Comparison of ENCODE assay signal across 8 cellular contexts in the genomic region with DNA sequence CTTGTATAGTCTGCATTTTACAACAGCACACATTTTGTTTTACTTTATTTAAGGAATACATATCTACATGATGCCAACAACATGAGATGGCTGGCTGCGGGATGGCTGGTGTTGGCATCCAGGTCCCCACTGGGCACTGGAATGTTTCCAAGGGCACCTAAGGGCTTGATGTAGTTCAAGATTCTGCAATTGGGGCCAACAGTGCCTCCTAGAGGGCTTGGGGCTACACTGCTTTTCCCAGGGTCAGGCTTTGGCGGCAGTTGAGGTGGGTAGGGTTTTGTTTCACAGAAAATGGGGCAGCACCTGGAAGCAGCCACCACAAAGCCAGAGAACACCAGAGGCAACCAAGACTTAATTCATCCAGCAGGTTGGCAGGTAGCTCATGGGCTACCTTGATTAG.
DNase-seq lines count a peak whose midpoint lies in the region; ATAC-seq, FAIRE-seq and TF ChIP-seq lines count a peak whose summit lies in the region.

No MANE protein-coding gene starts in this region.

- DNase-seq in GM12864 (ENCODE audit: low read depth): no peak
- peak; percentile 40 for DNase-seq in LHCN-M2 (ENCODE audit: low read depth)
- no peak for DNase-seq in GM12878 (ENCODE audit: low read depth, low spot score)
- peak; percentile 37 for DNase-seq in nephron progenitor cell
- DNase-seq in D721Med (ENCODE audit: insufficient read length, low spot score): no peak
- DNase-seq in omental fat pad (ENCODE audit: low spot score): no peak
- no peak for DNase-seq in uterus

- TF ChIP-seq CTCF in GM12864 (IDR thresholded peaks at IDR 0.05; ENCODE audit: low read depth, low read length, missing control alignments): peak; percentile 72
- TF ChIP-seq CTCF in GM12878 (IDR thresholded peaks at IDR 0.05 in 2 of 3, conservative IDR thresholded peaks at IDR 0.05 in 1 of 3; ENCODE audit: control insufficient read depth in 2 of 3, extremely low read depth in 1 of 3, insufficient read depth in 1 of 3, low read depth in 3 of 3, low read length in 3 of 3): peak; percentile 22 to 52 (median 38); a peak in 5 of 6 replicates
- peak; percentile 46 for TF ChIP-seq CTCF in nephron progenitor cell (IDR thresholded peaks at IDR 0.05)
- no peak for TF ChIP-seq CTCF in D721Med (IDR thresholded peaks at IDR 0.05; ENCODE audit: insufficient read depth, missing control alignments)
- TF ChIP-seq CTCF in omental fat pad (IDR thresholded peaks at IDR 0.05): no peak
- TF ChIP-seq CTCF in uterus (IDR thresholded peaks at IDR 0.05): no peak

- FAIRE-seq in GM12878 (lab: Jason Lieb, UNC): no peak
- FAIRE-seq in D721Med (lab: Jason Lieb, UNC): no peak

- H3K4me1 ChIP-seq in GM12878 (ENCODE audit: control insufficient read depth, insufficient read depth, low read length) (no peaks in the 10 kb centered on the region), uterus (no peaks in the 10 kb centered on the region)

- SMC1A ChIA-PET in GM12878 (lab: Charles Lee; ENCODE audit: uncharacterized antibody, unreplicated experiment): no interaction called here

- no peak overlapping the region for H3K27ac Mint-ChIP-seq in nephron progenitor cell

- CTCF ChIA-PET in GM12878 (lab: Yijun Ruan, JAX): no interaction called here

- H3K27ac ChIP-seq in GM12878 (ENCODE audit: control insufficient read depth, insufficient read depth) (no peak overlapping the region), uterus (no peak overlapping the region)

- ATAC-seq in GM12878 (no peak), omental fat pad (ENCODE audit: low FRiP score) (no peak), HG02588 (IDR thresholded peaks at IDR 0.05; ENCODE audit: unreplicated experiment) (no peak)

- in situ Hi-C loops in GM12878 (cut with MboI): no loop called here

- no TSS peak for BruUV-seq in GM12878 (replicated peaks; lab: Mats Ljungman, UMichigan)

- TF ChIP-seq RAD21 in GM12878 (IDR thresholded peaks at IDR 0.05; ENCODE audit: insufficient read depth, low read depth, low read length): peak; percentile 47

- WGBS in GM12878 (ENCODE audit: insufficient coverage, insufficient replicate concordance, low lambda C conversion rate, missing lambda C conversion rate): 5% methylated on average over 2 of the region's 2 CpGs

- no peak overlapping the region for H3K4me3 ChIP-seq in GM12864 (ENCODE audit: low read depth, low read length)
- H3K4me3 ChIP-seq in GM12878: no peak overlapping the region
- H3K4me3 ChIP-seq in uterus: no peak overlapping the region

- no peaks in the 10 kb centered on the region for H3K36me3 Mint-ChIP-seq in nephron progenitor cell (ENCODE audit: low read depth)

- H3K79me2 ChIP-seq in GM12878 (ENCODE audit: control insufficient read depth, insufficient read depth, low read length): no peaks in the 10 kb centered on the region

- H3K4me1 Mint-ChIP-seq in nephron progenitor cell: no peaks in the 10 kb centered on the region

- no peak for TF ChIP-seq EP300 in GM12878 (IDR thresholded peaks at IDR 0.05; ENCODE audit: borderline replicate concordance in 1 of 2, control insufficient read depth in 1 of 2, low read depth in 2 of 2, low read length in 2 of 2)

- RAD21 ChIA-PET in GM12878 (lab: Charles Lee; ENCODE audit: unreplicated experiment): no interaction called here

- intact Hi-C loops in GM12878 (cut with micrococcal nuclease; ENCODE audit: unreplicated experiment): no loop called here
- intact Hi-C loops in uterus (cut with DNase I; ENCODE audit: low total_unique reads): no loop called here

- no peak overlapping the region for H2AFZ ChIP-seq in GM12878 (ENCODE audit: control insufficient read depth, low read depth, low read length)

- no peak overlapping the region for H3K4me3 Mint-ChIP-seq in nephron progenitor cell

- H4K20me1 ChIP-seq in GM12878 (ENCODE audit: control insufficient read depth, insufficient read depth): no peaks in the 10 kb centered on the region

- POLR2A ChIA-PET in GM12878 (lab: Charles Lee): no interaction called here

- no peak for TF ChIP-seq POLR2A in GM12878 (IDR thresholded peaks at IDR 0.05; ENCODE audit: low read depth, low read length)
- TF ChIP-seq POLR2A in uterus (IDR thresholded peaks at IDR 0.05): no peak

- no peak overlapping the region for H3K4me2 ChIP-seq in GM12878 (ENCODE audit: control insufficient read depth, insufficient read depth)

- H3K27me3 ChIP-seq in GM12878 (replicated peaks in 1 of 2; ENCODE audit: control insufficient read depth in 2 of 2, insufficient read depth in 2 of 2, low read length in 1 of 2) (no peaks in the 10 kb centered on the region), uterus (no peaks in the 10 kb centered on the region)

- H3K36me3 ChIP-seq in GM12878 (ENCODE audit: control insufficient read depth in 2 of 2, insufficient read depth in 2 of 2, low read length in 1 of 2): no peaks in the 10 kb centered on the region
- H3K36me3 ChIP-seq in uterus: no peaks in the 10 kb centered on the region

- no peaks in the 10 kb centered on the region for H3K9me3 Mint-ChIP-seq in nephron progenitor cell

- H3K9me3 ChIP-seq in GM12878 (replicated peaks; ENCODE audit: control insufficient read depth, insufficient read depth, low read length) (no peaks in the 10 kb centered on the region), uterus (no peaks in the 10 kb centered on the region)

- no peak overlapping the region for H3K9ac ChIP-seq in GM12878 (ENCODE audit: control insufficient read depth, insufficient read depth, low read length)

- peaks cover 14% of the 10 kb centered on the region for H3K27me3 Mint-ChIP-seq in nephron progenitor cell (ENCODE audit: low read depth, poor library complexity)

TF ChIP-seq in GM12878, 131 proteins besides CTCF, POLR2A, EP300 and RAD21 (continues in another document):
- TF ChIP-seq, protein P1, sequence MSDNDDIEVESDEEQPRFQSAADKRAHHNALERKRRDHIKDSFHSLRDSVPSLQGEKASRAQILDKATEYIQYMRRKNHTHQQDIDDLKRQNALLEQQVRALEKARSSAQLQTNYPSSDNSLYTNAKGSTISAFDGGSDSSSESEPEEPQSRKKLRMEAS (IDR thresholded peaks at IDR 0.05; ENCODE audit: low read depth, low read length): no peak
- TF ChIP-seq CHD1 (IDR thresholded peaks at IDR 0.05; ENCODE audit: low read depth, low read length) (no peak), IRF4 (IDR thresholded peaks at IDR 0.05; ENCODE audit: low read depth, low read length) (no peak), TARDBP (IDR thresholded peaks at IDR 0.05; ENCODE audit: borderline replicate concordance) (no peak), PRDM15 (CRISPR knock-in tag; IDR thresholded peaks at IDR 0.05) (no peak)
- TF ChIP-seq, protein P2, sequence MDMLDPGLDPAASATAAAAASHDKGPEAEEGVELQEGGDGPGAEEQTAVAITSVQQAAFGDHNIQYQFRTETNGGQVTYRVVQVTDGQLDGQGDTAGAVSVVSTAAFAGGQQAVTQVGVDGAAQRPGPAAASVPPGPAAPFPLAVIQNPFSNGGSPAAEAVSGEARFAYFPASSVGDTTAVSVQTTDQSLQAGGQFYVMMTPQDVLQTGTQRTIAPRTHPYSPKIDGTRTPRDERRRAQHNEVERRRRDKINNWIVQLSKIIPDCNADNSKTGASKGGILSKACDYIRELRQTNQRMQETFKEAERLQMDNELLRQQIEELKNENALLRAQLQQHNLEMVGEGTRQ (IDR thresholded peaks at IDR 0.05; ENCODE audit: borderline replicate concordance, low read depth, low read length): no peak
- TF ChIP-seq, protein P3, sequence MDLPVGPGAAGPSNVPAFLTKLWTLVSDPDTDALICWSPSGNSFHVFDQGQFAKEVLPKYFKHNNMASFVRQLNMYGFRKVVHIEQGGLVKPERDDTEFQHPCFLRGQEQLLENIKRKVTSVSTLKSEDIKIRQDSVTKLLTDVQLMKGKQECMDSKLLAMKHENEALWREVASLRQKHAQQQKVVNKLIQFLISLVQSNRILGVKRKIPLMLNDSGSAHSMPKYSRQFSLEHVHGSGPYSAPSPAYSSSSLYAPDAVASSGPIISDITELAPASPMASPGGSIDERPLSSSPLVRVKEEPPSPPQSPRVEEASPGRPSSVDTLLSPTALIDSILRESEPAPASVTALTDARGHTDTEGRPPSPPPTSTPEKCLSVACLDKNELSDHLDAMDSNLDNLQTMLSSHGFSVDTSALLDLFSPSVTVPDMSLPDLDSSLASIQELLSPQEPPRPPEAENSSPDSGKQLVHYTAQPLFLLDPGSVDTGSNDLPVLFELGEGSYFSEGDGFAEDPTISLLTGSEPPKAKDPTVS (IDR thresholded peaks at IDR 0.05; ENCODE audit: low read depth, low read length): no peak

Comparison
In these comparisons a context has a peak if more than half of its experiments do, and no peak if none do; other contexts are left out.
1. DNase-seq: peak in LHCN-M2 (single experiment) and nephron progenitor cell (single experiment); none in GM12864 (single experiment), GM12878 (single experiment), D721Med (single experiment), omental fat pad (single experiment) and uterus (0 of 2).
2. CTCF ChIP-seq: peak in GM12864 (single experiment), GM12878 (3 of 3) and nephron progenitor cell (single experiment); none in D721Med (single experiment), omental fat pad (0 of 3) and uterus (0 of 4).